ENCODE assay signal across 9 cellular contexts in genomic region chr10:50992356-50992866, GRCh38.
DNase-seq lines count a peak whose midpoint lies in the region; ATAC-seq, FAIRE-seq and TF ChIP-seq lines count a peak whose summit lies in the region.
"Had no signal": no experiment of that assay in that cellular context is flagged by ENCODE, and none has a peak within 500 bp of the region (broad histone marks: within the 10 kb centered on the region; RNA-seq: fewer than 3 reads in every experiment).

No MANE protein-coding gene starts in this region.

- H2BK15ac ChIP-seq in H1 (ENCODE audit: low read length): no peak overlapping the region

- no peak for TF ChIP-seq EP300 in H1 (IDR thresholded peaks at IDR 0.05; ENCODE audit: borderline replicate concordance in 1 of 2, low read depth in 2 of 2, low read length in 2 of 2)
- TF ChIP-seq EP300 in stomach (IDR thresholded peaks at IDR 0.05): no peak

- H3K9me3 ChIP-seq in H1 (ENCODE audit: insufficient read depth in 2 of 2, low read depth in 1 of 2, low read length in 1 of 2) (no peaks in the 10 kb centered on the region), right lobe of liver (no peaks in the 10 kb centered on the region), stomach (no peaks in the 10 kb centered on the region)

- POLR2A ChIA-PET in H1 (lab: Charles Lee; ENCODE audit: partially characterized antibody): interaction anchor here (1.4 kb wide), 1 partner anchor 204 kb away, joined by 3 read pairs; no protein-coding TSS in a partner anchor

- no peak overlapping the region for H2AK5ac ChIP-seq in H1 (ENCODE audit: low read depth, low read length)

- no peak overlapping the region for H3K23ac ChIP-seq in H1 (ENCODE audit: insufficient read length)

- DNase-seq in LHCN-M2 (ENCODE audit: low read depth): peak; percentile 26
- peak in 1 of 2 experiments; percentile 56 for DNase-seq in H1 (ENCODE audit: low read depth in 1 of 2, low spot score in 2 of 2)
- no peak for DNase-seq in right lobe of liver
- DNase-seq in stomach: no peak
- DNase-seq in NCI-H2227 (lab: John Stamatoyannopoulos, UW; ENCODE audit: unreplicated experiment): no peak
- DNase-seq in SKM-1 treated with dmso at 0.1 percent for 144 hours (lab: John Stamatoyannopoulos, UW; ENCODE audit: unreplicated experiment): no peak
- DNase-seq in Ammon's horn (ENCODE audit: low spot score): no peak
- no peak for DNase-seq in NCI-H2171 (lab: John Stamatoyannopoulos, UW)
- DNase-seq: NCI-H2029 had no signal

- H4K8ac ChIP-seq in H1 (ENCODE audit: extremely low read depth, insufficient read depth, low read length): no peak overlapping the region

- TF ChIP-seq POLR2A in H1 (IDR thresholded peaks at IDR 0.05; ENCODE audit: control extremely low read depth in 1 of 2, low read depth in 2 of 2, low read length in 2 of 2) (no peak), right lobe of liver (IDR thresholded peaks at IDR 0.05) (no peak), stomach (IDR thresholded peaks at IDR 0.05) (no peak)

- no peak for TF ChIP-seq RAD21 in H1 (IDR thresholded peaks at IDR 0.05 in 1 of 2, conservative IDR thresholded peaks at IDR 0.05 in 1 of 2; ENCODE audit: low read depth in 2 of 2, low read length in 2 of 2)

- no peak overlapping the region for H4K91ac ChIP-seq in H1 (replicated peaks; ENCODE audit: insufficient read length, low read length)

- 0 out of 2 replicates have a peak overlapping the region, but pooled peaks have one; percentile 52 for H2BK20ac ChIP-seq in H1 (ENCODE audit: low read length)

- TF ChIP-seq CTCF in H1 (IDR thresholded peaks at IDR 0.05; ENCODE audit: control extremely low read depth in 1 of 3, insufficient read depth in 1 of 3, low read depth in 1 of 3, low read length in 3 of 3): no peak
- TF ChIP-seq CTCF in right lobe of liver (IDR thresholded peaks at IDR 0.05): no peak
- no peak for TF ChIP-seq CTCF in stomach (IDR thresholded peaks at IDR 0.05)

- H3K14ac ChIP-seq in H1 (ENCODE audit: insufficient read length): no peak overlapping the region

- no peak overlapping the region for H3K9ac ChIP-seq in H1 (replicated peaks in 1 of 4; ENCODE audit: extremely low read depth in 1 of 4, low read depth in 3 of 4, low read length in 3 of 4)

- peak overlapping the region; percentile 61; the same call in 1 of the 2 replicates for H2BK12ac ChIP-seq in H1 (ENCODE audit: low read depth, low read length)

- H3K36me3 ChIP-seq in H1 (ENCODE audit: control insufficient read depth in 2 of 4, insufficient read depth in 4 of 4, low read length in 3 of 4): no peaks in the 10 kb centered on the region
- no peaks in the 10 kb centered on the region for H3K36me3 ChIP-seq in right lobe of liver
- no peaks in the 10 kb centered on the region for H3K36me3 ChIP-seq in stomach

- H4K5ac ChIP-seq in H1 (ENCODE audit: insufficient read length, low read depth, low read length): no peak overlapping the region

- H3K4me1 ChIP-seq in H1 (replicated peaks in 1 of 4; ENCODE audit: control insufficient read depth in 3 of 4, insufficient read depth in 4 of 4, low read length in 3 of 4) (peaks cover 0 to 2% (median 1%) of the 10 kb centered on the region in 4 experiments; a peak in 2 of 7 replicates), right lobe of liver (no peaks in the 10 kb centered on the region), stomach (peaks cover 5 to 46% (median 33%) of the 10 kb centered on the region in 4 donors)

- H2BK120ac ChIP-seq in H1 (replicated peaks; ENCODE audit: low read depth, low read length): no peak overlapping the region

- 30% methylated on average over 10 of the region's 13 CpGs; no CpG with 5 or more reads in 1 of the 2 experiments for WGBS in H1 (ENCODE audit: extremely low coverage in 1 of 2, insufficient coverage in 1 of 2, insufficient read length in 1 of 2, insufficient replicate concordance in 2 of 2, low coverage in 1 of 2, low lambda C conversion rate in 2 of 2, missing lambda C conversion rate in 1 of 2), 2 experiments
- 16% methylated on average over 13 of the region's 13 CpGs for WGBS in right lobe of liver (ENCODE audit: insufficient coverage, low coverage, low lambda C conversion rate, missing lambda C conversion rate)
- WGBS in stomach, 5 donors: 26 to 38% (median 33%) methylated on average over 13 of the region's 13 CpGs

- no peak for FAIRE-seq in H1 (lab: Jason Lieb, UNC)

- peaks cover 12% of the 10 kb centered on the region for H3K23me2 ChIP-seq in H1 (ENCODE audit: low read depth, low read length)

- H3K79me2 ChIP-seq in H1 (ENCODE audit: control insufficient read depth in 1 of 2, insufficient read depth in 2 of 2, low read length in 2 of 2): no peaks in the 10 kb centered on the region

- H3K56ac ChIP-seq in H1 (replicated peaks; ENCODE audit: insufficient read length, low read depth, low read length): no peak overlapping the region

- intact Hi-C loops in right lobe of liver (cut with DNase I): no loop called here
- intact Hi-C loops in stomach (cut with DNase I; ENCODE audit: low total_unique reads): no loop called here

- H3K4ac ChIP-seq in H1 (replicated peaks; ENCODE audit: insufficient read length, low read depth, low read length): no peak overlapping the region

- H3K4me3 ChIP-seq in H1 (ENCODE audit: extremely low read depth in 1 of 4, insufficient read depth in 2 of 4, low read depth in 3 of 4, low read length in 4 of 4) (peak overlapping the region; percentile 64 to 75 (median 68)), right lobe of liver (peak overlapping the region; percentile 47 to 55 (median 50)), stomach (peak overlapping the region; percentile 60 to 72 (median 64))

- H3K79me1 ChIP-seq in H1 (ENCODE audit: low read depth, low read length): no peaks in the 10 kb centered on the region

- H3K27ac ChIP-seq in H1 (ENCODE audit: low read depth, low read length): no peak overlapping the region
- H3K27ac ChIP-seq in right lobe of liver: peak overlapping the region; percentile 5 to 66 (median 64)
- peak overlapping the region in 4 of 5 donors; percentile 42 to 89 (median 80) for H3K27ac ChIP-seq in stomach

- H3K4me2 ChIP-seq in H1 (ENCODE audit: insufficient read depth in 1 of 2, low read depth in 2 of 2, low read length in 2 of 2): peak overlapping the region; percentile 98 to 99

- peaks cover 0 to 2% of the 10 kb centered on the region in 2 experiments for H4K20me1 ChIP-seq in H1 (replicated peaks in 1 of 2; ENCODE audit: control insufficient read depth in 1 of 2, insufficient read depth in 2 of 2, low read length in 2 of 2)

- CTCF ChIA-PET in H1 (lab: Charles Lee; ENCODE audit: partially characterized antibody): interaction anchor here (0.7 to 2.2 kb wide), 7 partner anchors 9 to 1224 kb away, joined by 3 to 9 read pairs (median 3); no protein-coding TSS in a partner anchor

- H2AFZ ChIP-seq in H1 (ENCODE audit: low read length): peak overlapping the region; percentile 94; the same call in 1 of the 2 replicates

- peak; percentile 9 to 52 (median 42) for ATAC-seq in right lobe of liver

- H3K27me3 ChIP-seq in H1 (replicated peaks in 1 of 4; ENCODE audit: control insufficient read depth in 3 of 4, extremely low read depth in 1 of 4, insufficient read depth in 3 of 4, low read length in 3 of 4): peaks cover 10 to 39% (median 32%) of the 10 kb centered on the region in 4 experiments
- no peaks in the 10 kb centered on the region for H3K27me3 ChIP-seq in right lobe of liver
- H3K27me3 ChIP-seq in stomach: peaks cover 0 to 44% (median 12%) of the 10 kb centered on the region in 3 donors

- no peak overlapping the region for H2BK5ac ChIP-seq in H1 (ENCODE audit: low read depth, low read length)

- no peak overlapping the region for H3K18ac ChIP-seq in H1 (ENCODE audit: extremely low read depth, low read length)

TF ChIP-seq in H1, 55 proteins besides CTCF, POLR2A, EP300 and RAD21:
- TF ChIP-seq ASH2L (IDR thresholded peaks at IDR 0.05; ENCODE audit: low read length) (peak; percentile 38), KDM4A (IDR thresholded peaks at IDR 0.05; ENCODE audit: low read depth, low read length, severe bottlenecking) (peak; percentile 23), SUZ12 (IDR thresholded peaks at IDR 0.05; ENCODE audit: low read length) (peak; percentile 60), SP1 (IDR thresholded peaks at IDR 0.05; ENCODE audit: low read depth, low read length) (no peak), EZH2 (IDR thresholded peaks at IDR 0.05; ENCODE audit: low read depth, low read length, severe bottlenecking) (peak; percentile 25), CTBP2 (IDR thresholded peaks at IDR 0.05; ENCODE audit: borderline replicate concordance, insufficient read depth, insufficient read length, low read length) (no peak), MAX (IDR thresholded peaks at IDR 0.05) (no peak)
TF ChIP-seq in H1: peak in this region for 4.
